ENCODE assay signal across 8 cellular contexts in genomic region chr7:135023622-135024021, GRCh38.
"Had no signal": no experiment of that assay in that cellular context is flagged by ENCODE, and none has a peak within 500 bp of the region (broad histone marks: within the 10 kb centered on the region; RNA-seq: fewer than 3 reads in every experiment).

No MANE protein-coding gene starts in this region.

- H3K27ac ChIP-seq: GM23248 had no signal

- FAIRE-seq: H54 had no signal

- H2AFZ ChIP-seq: GM23248, GM23338 had no signal

- H3K36me3 ChIP-seq: HAP-1 had no signal

- H3K9ac ChIP-seq: GM23248 had no signal

- H3K4me3 Mint-ChIP-seq: GM23338, H9 had no signal

- H3K4me1 ChIP-seq: HAP-1 had no signal

- H3K4me3 ChIP-seq: GM23248, GM23338, HAP-1 had no signal

- H3K4me1 Mint-ChIP-seq: GM23338, H9 had no signal

- H3K9me3 ChIP-seq: HAP-1 had no signal

- ATAC-seq: GM23338, HCT116 had no signal

- H3K27ac Mint-ChIP-seq: GM23338, H9 had no signal

- H3K4me2 ChIP-seq: GM23338 had no signal

- DNase-seq: GM23248, GOT3, H9, HCEC 1CT had no signal
